8 cellular contexts compared by ENCODE assay signal in genomic region chr19:13951799-13952153, GRCh38. TPM values are rescaled to one million over a fixed set of nuclear protein-coding genes. Genes with fewer than 3 reads are reported as not detected.
DNase-seq lines count a peak whose midpoint lies in the region; ATAC-seq and TF ChIP-seq lines count a peak whose summit lies in the region.

No MANE protein-coding gene starts in this region.

- H3K27me3 Mint-ChIP-seq in IgD-negative memory B cell = no peaks in the 10 kb centered on the region

- ATAC-seq in GM18861 (IDR thresholded peaks at IDR 0.05; ENCODE audit: unreplicated experiment) = peak; percentile 11
- ATAC-seq in HG03457 (IDR thresholded peaks at IDR 0.05; ENCODE audit: unreplicated experiment) = no peak
- no peak for ATAC-seq in left lobe of liver

- TF ChIP-seq POLR2A in prostate gland (IDR thresholded peaks at IDR 0.05) = no peak

- H3K36me3 Mint-ChIP-seq in IgD-negative memory B cell = no peaks in the 10 kb centered on the region

- peak overlapping the region; percentile 10 to 37 for H3K9ac ChIP-seq in duodenal mucosa (ENCODE audit: low read depth in 1 of 2, low read length in 2 of 2)

- peaks cover 14 to 23% of the 10 kb centered on the region in 2 donors for H3K36me3 ChIP-seq in duodenal mucosa (ENCODE audit: control insufficient read depth in 1 of 2, insufficient read depth in 2 of 2, low read length in 2 of 2)
- H3K36me3 ChIP-seq in prostate gland = peaks cover 9 to 12% of the 10 kb centered on the region in 2 donors

- peaks cover 0 to 11% (median 8%) of the 10 kb centered on the region in 3 donors for H3K4me1 Mint-ChIP-seq in IgD-negative memory B cell

- no peaks in the 10 kb centered on the region for H3K27me3 ChIP-seq in duodenal mucosa (ENCODE audit: control insufficient read depth in 1 of 2, insufficient read depth in 2 of 2, low read length in 2 of 2)
- H3K27me3 ChIP-seq in prostate gland (replicated peaks; ENCODE audit: insufficient read depth) = no peaks in the 10 kb centered on the region

- H3K4me1 ChIP-seq in duodenal mucosa (ENCODE audit: control insufficient read depth in 1 of 2, insufficient read depth in 2 of 2, low read length in 2 of 2) = peaks cover 10 to 16% of the 10 kb centered on the region in 2 donors
- H3K4me1 ChIP-seq in prostate gland (replicated peaks) = peaks cover 6% of the 10 kb centered on the region

- no peak for TF ChIP-seq CTCF in prostate gland (IDR thresholded peaks at IDR 0.05)

- DNase-seq in prostate gland (ENCODE audit: low spot score) = no peak
- DNase-seq in HK-2 (ENCODE audit: unreplicated experiment) = no peak
- DNase-seq in NCI-H226 = no peak
- no peak for DNase-seq in left lobe of liver (ENCODE audit: low spot score)

- no peak overlapping the region for H3K27ac ChIP-seq in duodenal mucosa (ENCODE audit: low read depth, low read length)
- H3K27ac ChIP-seq in prostate gland = no peak overlapping the region

- 10% methylated on average over 20 of the region's 20 CpGs for WGBS in prostate gland

- H3K4me3 ChIP-seq in duodenal mucosa (ENCODE audit: low read depth in 1 of 2, low read length in 2 of 2) (peak overlapping the region; percentile 60 to 62), prostate gland (peak overlapping the region; percentile 81 to 95)

- peak overlapping the region; percentile 66 to 97 (median 96) for H3K27ac Mint-ChIP-seq in IgD-negative memory B cell

- no peaks in the 10 kb centered on the region for H3K9me3 Mint-ChIP-seq in IgD-negative memory B cell

- intact Hi-C loops in prostate gland (cut with DNase I) = loop anchor here (2.0 kb wide), 1 partner anchor 53 kb away; no protein-coding TSS in a partner anchor

- H3K4me3 Mint-ChIP-seq in IgD-negative memory B cell = peak overlapping the region; percentile 76 to 99 (median 94)

- H3K9me3 ChIP-seq in duodenal mucosa (ENCODE audit: control insufficient read depth in 1 of 2, low read length in 2 of 2) = no peaks in the 10 kb centered on the region
- no peaks in the 10 kb centered on the region for H3K9me3 ChIP-seq in prostate gland

RNA-seq across cellular contexts. Expression of gene DCAF15, which starts 0.5 kb away (rescaled TPM):
- polyA plus RNA-seq in IgD-negative memory B cell = 5.7 TPM
- total RNA-seq in prostate gland (10 to 100 TPM; 18.6 to 47.4 TPM), left lobe of liver (11.4 TPM)

RNA-seq across cellular contexts. Expression of gene PODNL1, which starts 13.6 kb away (rescaled TPM):
- polyA plus RNA-seq in IgD-negative memory B cell = not detected
- total RNA-seq in prostate gland (1 to 10 TPM in 1 of 2 donors, under 1 TPM in 1; 0.50 to 9.1 TPM), left lobe of liver (not detected)

RNA-seq across cellular contexts. Expression of gene CC2D1A, which starts 45.8 kb away (rescaled TPM):
- 15.5 TPM for polyA plus RNA-seq in IgD-negative memory B cell
- total RNA-seq in prostate gland = 10 to 100 TPM; 40.9 to 64.8 TPM
- total RNA-seq in left lobe of liver = 24.9 TPM

RNA-seq across cellular contexts. Expression of gene BRME1, which starts 45.9 kb away (rescaled TPM):
- not detected for polyA plus RNA-seq in IgD-negative memory B cell
- total RNA-seq in prostate gland (10 to 100 TPM in 1 of 2 donors, 1 to 10 TPM in 1; 2.0 to 12.6 TPM), left lobe of liver (1.3 TPM)

RNA-seq across cellular contexts. Expression of gene RFX1, which starts 54.3 kb away (rescaled TPM):
- polyA plus RNA-seq in IgD-negative memory B cell = 3.7 TPM
- 10 to 100 TPM in 1 of 2 donors, 1 to 10 TPM in 1; 9.2 to 12.7 TPM for total RNA-seq in prostate gland
- 7.0 TPM for total RNA-seq in left lobe of liver
